Comparison of ENCODE assay signal across 8 cellular contexts in the genomic region with DNA sequence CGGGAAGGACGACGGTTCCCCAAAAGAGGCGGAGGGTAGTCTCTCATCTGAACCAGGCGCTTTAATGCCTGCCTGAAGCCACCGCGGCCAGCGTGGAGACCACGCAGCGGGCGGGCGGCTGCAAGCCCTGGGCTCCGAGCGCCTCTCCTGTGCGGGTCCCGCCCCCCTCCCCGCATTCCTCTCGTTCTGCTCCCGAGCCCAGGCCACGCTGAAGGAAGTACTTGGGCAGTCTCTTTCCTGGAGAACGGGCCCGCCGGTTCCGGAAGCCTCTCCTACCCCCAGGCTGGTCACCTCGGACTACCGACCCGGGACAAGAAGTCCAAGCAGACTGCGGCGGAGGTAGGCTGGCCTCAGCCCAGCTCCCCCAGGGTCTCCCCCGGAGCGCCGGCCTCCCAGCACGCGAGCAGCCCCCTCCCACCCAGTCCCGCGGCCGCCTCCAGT. TPM values are rescaled to one million over a fixed set of nuclear protein-coding genes. Genes with fewer than 3 reads are reported as not detected.
DNase-seq lines count a peak whose midpoint lies in the region; ATAC-seq and TF ChIP-seq lines count a peak whose summit lies in the region.

No MANE protein-coding gene starts in this region.

- peaks cover 10 to 20% (median 12%) of the 10 kb centered on the region in 4 donors for H3K4me1 Mint-ChIP-seq in CD4-positive, alpha-beta memory T cell
- peaks cover 12% of the 10 kb centered on the region for H3K4me1 Mint-ChIP-seq in activated T-cell treated with anti-CD3 and anti-CD28 coated beads, Interleukin-2, amount 50 U/mL, for 72 hours (ENCODE audit: low read depth)

- H3K9me3 ChIP-seq in CD4-positive, alpha-beta memory T cell (ENCODE audit: control insufficient read depth in 1 of 2, low read length in 2 of 2), result no peaks in the 10 kb centered on the region
- no peaks in the 10 kb centered on the region for H3K9me3 ChIP-seq in osteoblast (ENCODE audit: low read depth, low read length)

- intact Hi-C loops in CD4-positive, alpha-beta memory T cell (cut with micrococcal nuclease), result no loop called here

- peak; percentile 4 for ATAC-seq in GM19023 (IDR thresholded peaks at IDR 0.05; ENCODE audit: unreplicated experiment)
- ATAC-seq in activated T-cell treated with anti-CD3 and anti-CD28 coated beads, Interleukin-2, amount 50 U/mL, for 72 hours (replicated peaks in 1 of 2), result peak; percentile 25 to 32

- CTCF ChIA-PET in CD4-positive, alpha-beta memory T cell (lab: Charles Lee; ENCODE audit: partially characterized antibody), result no interaction called here

- no peak for DNase-seq in CD4-positive, alpha-beta memory T cell
- DNase-seq in HT-29 (ENCODE audit: low spot score), result peak; percentile 58
- peak in 1 of 2 donors; percentile 3 for DNase-seq in activated T-cell treated with anti-CD3 and anti-CD28 coated beads, Interleukin-2, amount 50 U/mL, for 72 hours
- DNase-seq in glomerular visceral epithelial cell (ENCODE audit: extremely low spot score), result peak; percentile 73
- DNase-seq in osteoblast (ENCODE audit: insufficient read length, low spot score, missing footprints), result peak; percentile 94
- DNase-seq in DMS153 (lab: John Stamatoyannopoulos, UW), result no peak
- no peak for DNase-seq in OCI-M2 (lab: John Stamatoyannopoulos, UW; ENCODE audit: unreplicated experiment)

- no peaks in the 10 kb centered on the region for H3K36me3 Mint-ChIP-seq in CD4-positive, alpha-beta memory T cell
- H3K36me3 Mint-ChIP-seq in activated T-cell treated with anti-CD3 and anti-CD28 coated beads, Interleukin-2, amount 50 U/mL, for 72 hours (ENCODE audit: insufficient read depth in 2 of 2), result no peaks in the 10 kb centered on the region

- no peak overlapping the region for H3K4me3 ChIP-seq in CD4-positive, alpha-beta memory T cell (ENCODE audit: low read length in 2 of 2)
- peak overlapping the region; percentile 90 for H3K4me3 ChIP-seq in osteoblast (ENCODE audit: insufficient read depth, low read length)

- no peaks in the 10 kb centered on the region for H3K36me3 ChIP-seq in CD4-positive, alpha-beta memory T cell (ENCODE audit: insufficient read depth, low read length)
- no peaks in the 10 kb centered on the region for H3K36me3 ChIP-seq in osteoblast (ENCODE audit: insufficient read depth, low read length)

- POLR2A ChIA-PET in CD4-positive, alpha-beta memory T cell (lab: Charles Lee; ENCODE audit: partially characterized antibody), result no interaction called here

- peaks cover 17% of the 10 kb centered on the region for H4K20me1 ChIP-seq in osteoblast (ENCODE audit: insufficient read depth, low read length)

- H3K27ac Mint-ChIP-seq in CD4-positive, alpha-beta memory T cell, result no peak overlapping the region
- no peak overlapping the region for H3K27ac Mint-ChIP-seq in activated T-cell treated with anti-CD3 and anti-CD28 coated beads, Interleukin-2, amount 50 U/mL, for 72 hours

- peaks cover 0 to 3% (median 0%) of the 10 kb centered on the region in 8 donors for H3K9me3 Mint-ChIP-seq in CD4-positive, alpha-beta memory T cell
- no peaks in the 10 kb centered on the region for H3K9me3 Mint-ChIP-seq in activated T-cell treated with anti-CD3 and anti-CD28 coated beads, Interleukin-2, amount 50 U/mL, for 72 hours

- H3K27me3 Mint-ChIP-seq in CD4-positive, alpha-beta memory T cell, result peaks cover 32 to 38% of the 10 kb centered on the region in 2 donors
- peaks cover 70% of the 10 kb centered on the region for H3K27me3 Mint-ChIP-seq in activated T-cell treated with anti-CD3 and anti-CD28 coated beads, Interleukin-2, amount 50 U/mL, for 72 hours (ENCODE audit: low read depth)

- H3K27ac ChIP-seq in CD4-positive, alpha-beta memory T cell (ENCODE audit: low read depth, low read length), result no peak overlapping the region
- no peak overlapping the region for H3K27ac ChIP-seq in osteoblast (ENCODE audit: low read depth, low read length)

- peaks cover 18% of the 10 kb centered on the region for H3K27me3 ChIP-seq in CD4-positive, alpha-beta memory T cell (ENCODE audit: insufficient read depth, low read length)
- no peaks in the 10 kb centered on the region for H3K27me3 ChIP-seq in osteoblast (ENCODE audit: insufficient read depth, low read length)

- TF ChIP-seq CTCF in osteoblast (IDR thresholded peaks at IDR 0.05; ENCODE audit: extremely low read depth, low read depth, low read length), result no peak

- H2AFZ ChIP-seq in osteoblast (ENCODE audit: low read length), result peak overlapping the region; percentile 92

- H3K4me3 Mint-ChIP-seq in CD4-positive, alpha-beta memory T cell, result peak overlapping the region in 6 of 8 donors; percentile 41 to 81 (median 72)
- peak overlapping the region; percentile 77 to 79 for H3K4me3 Mint-ChIP-seq in activated T-cell treated with anti-CD3 and anti-CD28 coated beads, Interleukin-2, amount 50 U/mL, for 72 hours

- H3K4me2 ChIP-seq in osteoblast (ENCODE audit: insufficient read depth, low read length), result peak overlapping the region; percentile 89

- peaks cover 25% of the 10 kb centered on the region for H3K79me2 ChIP-seq in osteoblast (ENCODE audit: insufficient read depth, low read length)

- H3K4me1 ChIP-seq in CD4-positive, alpha-beta memory T cell (ENCODE audit: insufficient read depth, low read length), result peaks cover 16% of the 10 kb centered on the region
- H3K4me1 ChIP-seq in osteoblast (ENCODE audit: insufficient read depth, low read length), result peaks cover 7% of the 10 kb centered on the region

RNA-seq across cellular contexts. Expression of gene PPIC, which starts 0.6 kb away (rescaled TPM):
- total RNA-seq in CD4-positive, alpha-beta memory T cell, result not detected
- polyA plus RNA-seq in CD4-positive, alpha-beta memory T cell, result not detected
- total RNA-seq in HT-29 (2014; rRNA removed; shearing (Covaris generic)), result 23.3 and 26.3 TPM in 2 replicates
- not detected for total RNA-seq in activated T-cell treated with anti-CD3 and anti-CD28 coated beads, Interleukin-2, amount 50 U/mL, for 72 hours
- 92.8 and 109 TPM in 2 replicates for total RNA-seq in osteoblast

RNA-seq across cellular contexts. Expression of gene PRDM6, which starts 53.1 kb away (rescaled TPM):
- total RNA-seq in CD4-positive, alpha-beta memory T cell, result not detected
- polyA plus RNA-seq in CD4-positive, alpha-beta memory T cell, result not detected
- not detected in 2 replicates for total RNA-seq in HT-29 (2014; rRNA removed; shearing (Covaris generic))
- 1 to 10 TPM in 1 of 2 donors, not detected in 1; 1.1 TPM for total RNA-seq in activated T-cell treated with anti-CD3 and anti-CD28 coated beads, Interleukin-2, amount 50 U/mL, for 72 hours
- 1.8 and 2.7 TPM in 2 replicates for total RNA-seq in osteoblast

Comparison
In these comparisons a context has a peak if more than half of its experiments do, and no peak if none do; other contexts are left out.
1. DNase-seq: peak in HT-29 (single experiment), glomerular visceral epithelial cell (single experiment) and osteoblast (single experiment); none in CD4-positive, alpha-beta memory T cell (0 of 5), DMS153 (single experiment) and OCI-M2 (single experiment).
2. RNA of gene PPIC, which starts 0.6 kb away (total RNA-seq): 92.8 to 109 TPM in osteoblast and 23.3 to 26.3 TPM in HT-29; not detected in CD4-positive, alpha-beta memory T cell and not detected in activated T-cell treated with anti-CD3 and anti-CD28 coated beads, Interleukin-2, amount 50 U/mL, for 72 hours; every median in the first group is over 10 times any median in the second.